14 cellular contexts compared by ENCODE assay signal in the genomic region with DNA sequence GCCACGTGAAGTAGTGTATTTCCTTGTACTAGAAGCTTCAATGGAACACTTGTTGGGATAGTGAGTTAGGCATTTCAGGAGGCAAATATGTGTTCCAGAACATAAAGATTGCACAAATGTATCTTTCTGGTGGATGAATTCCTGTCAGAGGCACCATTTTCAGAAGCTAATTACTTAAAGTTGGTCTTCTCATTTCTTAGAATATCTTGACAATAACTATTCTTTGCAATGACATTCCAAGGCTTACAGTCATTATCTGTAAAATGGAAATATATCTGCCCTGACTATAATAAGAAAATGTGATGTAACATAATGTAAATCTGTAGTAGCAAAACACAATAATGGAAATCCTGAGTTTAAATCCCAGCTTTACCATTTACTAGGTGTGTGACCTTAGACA. TPM values are rescaled to one million over a fixed set of nuclear protein-coding genes. Genes with fewer than 3 reads are reported as not detected.
A peak's percentile ranks its signal among the peaks of the same experiment; 100 is the strongest.
DNase-seq lines count a peak whose midpoint lies in the region; ATAC-seq and TF ChIP-seq lines count a peak whose summit lies in the region.
"Had no signal": no experiment of that assay in that cellular context is flagged by ENCODE, and none has a peak within 500 bp of the region (broad histone marks: within the 10 kb centered on the region; RNA-seq: fewer than 3 reads in every experiment).

No MANE protein-coding gene starts in this region.

- no peak overlapping the region for H3K27ac Mint-ChIP-seq in natural killer cell treated with Interleukin-12 subunit alpha and Interleukin-12 subunit beta and Interleukin-15 and Interleukin-18, amount 100 ng/mL, for 72 hours
- no peak overlapping the region for H3K27ac Mint-ChIP-seq in natural killer cell
- no peak overlapping the region for H3K27ac Mint-ChIP-seq in nephron progenitor cell
- H3K27ac Mint-ChIP-seq: activated CD4-positive, alpha-beta memory T cell treated with anti-CD3 and anti-CD28 coated beads for 36 hours; memory B cell had no signal

- H3K4me2 ChIP-seq in neuronal stem cell (ENCODE audit: insufficient read depth, low read length, poor library complexity, severe bottlenecking) = no peak overlapping the region

- intact Hi-C loops in natural killer cell (cut with micrococcal nuclease) = no loop called here

- peaks cover 5% of the 10 kb centered on the region for H3K36me3 Mint-ChIP-seq in natural killer cell treated with Interleukin-12 subunit alpha and Interleukin-12 subunit beta and Interleukin-15 and Interleukin-18, amount 100 ng/mL, for 72 hours
- H3K36me3 Mint-ChIP-seq in natural killer cell (no peaks in the 10 kb centered on the region), nephron progenitor cell (ENCODE audit: low read depth) (peaks cover 8% of the 10 kb centered on the region)
- H3K36me3 Mint-ChIP-seq: activated CD4-positive, alpha-beta memory T cell treated with anti-CD3 and anti-CD28 coated beads for 36 hours; memory B cell had no signal

- DNase-seq in natural killer cell treated with Interleukin-12 subunit alpha and Interleukin-12 subunit beta and Interleukin-15 and Interleukin-18, amount 100 ng/mL, for 72 hours (ENCODE audit: low spot score) = no peak
- DNase-seq in natural killer cell (no peak), nephron progenitor cell (no peak), iPS-NIHi7 (ENCODE audit: extremely low spot score) (no peak), neuronal stem cell (ENCODE audit: low spot score) (no peak)
- no peak for DNase-seq in stimulated activated CD4-positive, alpha-beta T cell treated with anti-CD3 and anti-CD28 coated beads, Interleukin-12 subunit alpha, Interleukin-12 subunit beta, amount 100 ng/mL, for 4 hours
- DNase-seq: activated CD4-positive, alpha-beta memory T cell treated with anti-CD3 and anti-CD28 coated beads for 36 hours; foreskin keratinocyte; NCI-H187; NCI-H510A treated with DMSO at 0.1 percent for 48 hours; posterior cingulate gyrus had no signal

- H3K27ac ChIP-seq in neuronal stem cell (replicated peaks; ENCODE audit: low read length) = no peak overlapping the region
- H3K27ac ChIP-seq: foreskin keratinocyte had no signal

- H3K4me1 Mint-ChIP-seq in natural killer cell treated with Interleukin-12 subunit alpha and Interleukin-12 subunit beta and Interleukin-15 and Interleukin-18, amount 100 ng/mL, for 72 hours (ENCODE audit: low read depth in 2 of 2) = peaks cover 10 to 14% of the 10 kb centered on the region in 2 donors
- H3K4me1 Mint-ChIP-seq in natural killer cell = no peaks in the 10 kb centered on the region
- H3K4me1 Mint-ChIP-seq in nephron progenitor cell = peaks cover 28% of the 10 kb centered on the region

- H3K4me3 Mint-ChIP-seq in natural killer cell treated with Interleukin-12 subunit alpha and Interleukin-12 subunit beta and Interleukin-15 and Interleukin-18, amount 100 ng/mL, for 72 hours = peak overlapping the region; percentile 7
- H3K4me3 Mint-ChIP-seq in natural killer cell = no peak overlapping the region
- peak overlapping the region; percentile 65 for H3K4me3 Mint-ChIP-seq in nephron progenitor cell
- H3K4me3 Mint-ChIP-seq: activated CD4-positive, alpha-beta memory T cell treated with anti-CD3 and anti-CD28 coated beads for 36 hours; memory B cell had no signal

- H3K18ac ChIP-seq in neuronal stem cell (ENCODE audit: low read length) = no peak overlapping the region

- H3K4me1 ChIP-seq in endocrine pancreas (ENCODE audit: control insufficient read depth, insufficient read depth, low read length) (no peaks in the 10 kb centered on the region), neuronal stem cell (ENCODE audit: control insufficient read depth in 2 of 2, insufficient read depth in 1 of 2, low read depth in 1 of 2, low read length in 2 of 2) (peaks cover 2 to 7% of the 10 kb centered on the region in 2 donors)
- H3K4me1 ChIP-seq: foreskin keratinocyte had no signal

- H3K14ac ChIP-seq in neuronal stem cell (ENCODE audit: low read length) = no peak overlapping the region

- peaks cover 29% of the 10 kb centered on the region in 2 donors for H3K27me3 Mint-ChIP-seq in natural killer cell treated with Interleukin-12 subunit alpha and Interleukin-12 subunit beta and Interleukin-15 and Interleukin-18, amount 100 ng/mL, for 72 hours
- H3K27me3 Mint-ChIP-seq in natural killer cell (ENCODE audit: low read depth in 2 of 2) = peaks cover 30 to 54% of the 10 kb centered on the region in 2 donors
- H3K27me3 Mint-ChIP-seq in nephron progenitor cell (ENCODE audit: low read depth, poor library complexity) = peaks cover 4% of the 10 kb centered on the region

- no CpG with 5 or more reads among the region's 1 CpG for WGBS in neuronal stem cell (ENCODE audit: extremely low coverage in 2 of 2, insufficient read length in 2 of 2, insufficient replicate concordance in 1 of 2), 2 donors

- no peak overlapping the region for H3K23ac ChIP-seq in neuronal stem cell (ENCODE audit: low read depth, low read length, poor library complexity)

- H2AFZ ChIP-seq in neuronal stem cell (ENCODE audit: low read length) = no peak overlapping the region

- H3K36me3 ChIP-seq in endocrine pancreas (ENCODE audit: control insufficient read depth, insufficient read depth, low read length) (no peaks in the 10 kb centered on the region), neuronal stem cell (replicated peaks in 1 of 2; ENCODE audit: control insufficient read depth in 2 of 2, insufficient read depth in 2 of 2, low read length in 2 of 2) (no peaks in the 10 kb centered on the region)

- H3K4me3 ChIP-seq in endocrine pancreas (ENCODE audit: control insufficient read depth, insufficient read depth, low read length) (peak overlapping the region; percentile 18), neuronal stem cell (ENCODE audit: low read length in 2 of 2) (no peak overlapping the region)

- H4K8ac ChIP-seq in neuronal stem cell (ENCODE audit: low read depth, low read length) = no peak overlapping the region

- H2AK5ac ChIP-seq in neuronal stem cell (ENCODE audit: low read depth, low read length) = no peak overlapping the region

- H3K9ac ChIP-seq in endocrine pancreas (ENCODE audit: control insufficient read depth, insufficient read depth, low read length) (no peak overlapping the region), neuronal stem cell (ENCODE audit: low read depth, low read length, poor library complexity) (no peak overlapping the region)

- H3K9me3 ChIP-seq in endocrine pancreas (ENCODE audit: control insufficient read depth, low read length) = no peaks in the 10 kb centered on the region
- H3K9me3 ChIP-seq in neuronal stem cell (replicated peaks in 1 of 2; ENCODE audit: control insufficient read depth in 2 of 2, insufficient read depth in 1 of 2, low read depth in 1 of 2, low read length in 2 of 2) = no peaks in the 10 kb centered on the region

- H2BK120ac ChIP-seq in neuronal stem cell (ENCODE audit: low read depth, low read length) = no peak overlapping the region

- TF ChIP-seq CTCF in natural killer cell (IDR thresholded peaks at IDR 0.05) (no peak), nephron progenitor cell (IDR thresholded peaks at IDR 0.05) (no peak)

- H3K27me3 ChIP-seq in endocrine pancreas (ENCODE audit: control insufficient read depth, insufficient read depth, low read length) = no peaks in the 10 kb centered on the region
- H3K27me3 ChIP-seq in neuronal stem cell (ENCODE audit: control insufficient read depth in 3 of 3, insufficient read depth in 3 of 3, low read depth in 1 of 3, low read length in 3 of 3) = no peaks in the 10 kb centered on the region

- no peak overlapping the region for H4K91ac ChIP-seq in neuronal stem cell (ENCODE audit: low read depth, low read length, poor library complexity)

- H3K4ac ChIP-seq in neuronal stem cell (ENCODE audit: low read length) = no peak overlapping the region

- ATAC-seq in natural killer cell treated with Interleukin-12 subunit alpha and Interleukin-12 subunit beta and Interleukin-15 and Interleukin-18, amount 100 ng/mL, for 72 hours = no peak
- ATAC-seq in natural killer cell = no peak
- no peak for ATAC-seq in HG03460 (IDR thresholded peaks at IDR 0.05; ENCODE audit: unreplicated experiment)
- ATAC-seq: foreskin keratinocyte had no signal

- no peak overlapping the region for H2BK15ac ChIP-seq in neuronal stem cell (ENCODE audit: low read length)

- H3K9me3 Mint-ChIP-seq in natural killer cell treated with Interleukin-12 subunit alpha and Interleukin-12 subunit beta and Interleukin-15 and Interleukin-18, amount 100 ng/mL, for 72 hours = no peaks in the 10 kb centered on the region
- no peaks in the 10 kb centered on the region for H3K9me3 Mint-ChIP-seq in natural killer cell
- peaks cover 7% of the 10 kb centered on the region for H3K9me3 Mint-ChIP-seq in nephron progenitor cell
- H3K9me3 Mint-ChIP-seq: activated CD4-positive, alpha-beta memory T cell treated with anti-CD3 and anti-CD28 coated beads for 36 hours; memory B cell had no signal

- H2BK12ac ChIP-seq in neuronal stem cell (ENCODE audit: low read length) = no peak overlapping the region

- no peaks in the 10 kb centered on the region for H3K79me1 ChIP-seq in neuronal stem cell (ENCODE audit: low read depth, low read length)

- H2BK5ac ChIP-seq in neuronal stem cell (ENCODE audit: low read length) = no peak overlapping the region

RNA-seq across cellular contexts. Expression of a gene that starts 2.7 kb away (rescaled TPM):
- 10 to 100 TPM; 10.7 to 31.5 TPM for total RNA-seq in natural killer cell treated with Interleukin-12 subunit alpha and Interleukin-12 subunit beta and Interleukin-15 and Interleukin-18, amount 100 ng/mL, for 72 hours
- under 1 TPM in 2 of 3 donors, not detected in 1; 0.12 to 0.15 TPM for total RNA-seq in natural killer cell
- polyA plus RNA-seq in neuronal stem cell (2013, experiment 1 of 2) = 0.64 TPM
- 0.78 TPM for polyA plus RNA-seq in neuronal stem cell (2013, experiment 2 of 2)
- total RNA-seq: activated CD4-positive, alpha-beta memory T cell treated with anti-CD3 and anti-CD28 coated beads for 36 hours; foreskin keratinocyte had no signal
- polyA plus RNA-seq: foreskin keratinocyte had no signal

Comparison
In these comparisons a context has a peak if more than half of its experiments do, and no peak if none do; other contexts are left out.
1. RNA of a gene that starts 2.7 kb away (total RNA-seq): 10.7 to 31.5 TPM in natural killer cell treated with Interleukin-12 subunit alpha and Interleukin-12 subunit beta and Interleukin-15 and Interleukin-18, amount 100 ng/mL, for 72 hours; 0.12 to 0.15 TPM in natural killer cell; every median in the first group is over 10 times any median in the second.